8 cellular contexts compared by ENCODE assay signal in genomic region chr16:2003827-2004641, GRCh38. TPM values are rescaled to one million over a fixed set of nuclear protein-coding genes. Genes with fewer than 3 reads are reported as not detected.
DNase-seq lines count a peak whose midpoint lies in the region; ATAC-seq and TF ChIP-seq lines count a peak whose summit lies in the region.

No MANE protein-coding gene starts in this region.

- H3K4me3 ChIP-seq in fibroblast of villous mesenchyme (ENCODE audit: low read depth, low read length): no peak overlapping the region
- H3K4me3 ChIP-seq in neuronal stem cell (ENCODE audit: low read length in 2 of 2): peak overlapping the region; percentile 8 to 43

- whole genome bisulfite sequencing in neuronal stem cell (ENCODE audit: extremely low coverage in 2 of 2, insufficient read length in 2 of 2, insufficient replicate concordance in 1 of 2), 2 donors: no CpG with 5 or more reads among the region's 36 CpGs

- H3K4me2 ChIP-seq in neuronal stem cell (ENCODE audit: insufficient read depth, low read length, poor library complexity, severe bottlenecking): peak overlapping the region; percentile 67

- H3K36me3 ChIP-seq in neuronal stem cell (replicated peaks in 1 of 2; ENCODE audit: control insufficient read depth in 2 of 2, insufficient read depth in 2 of 2, low read length in 2 of 2): peaks cover 36 to 66% of the 10 kb centered on the region in 2 donors

- peak overlapping the region; percentile 98 for H3K27ac ChIP-seq in RWPE1
- H3K27ac ChIP-seq in neuronal stem cell (replicated peaks; ENCODE audit: low read length): peak overlapping the region; percentile 81
- H3K27ac ChIP-seq in substantia nigra (ENCODE audit: low read depth, low read length, poor library complexity, severe bottlenecking): no peak overlapping the region

- H2AK5ac ChIP-seq in neuronal stem cell (ENCODE audit: low read depth, low read length): peak overlapping the region; percentile 99

- H4K8ac ChIP-seq in neuronal stem cell (ENCODE audit: low read depth, low read length): no peak overlapping the region

- H3K4me1 ChIP-seq in neuronal stem cell (ENCODE audit: control insufficient read depth in 2 of 2, insufficient read depth in 1 of 2, low read depth in 1 of 2, low read length in 2 of 2): peaks cover 23 to 28% of the 10 kb centered on the region in 2 donors

- peak overlapping the region; percentile 86 for H3K9ac ChIP-seq in neuronal stem cell (ENCODE audit: low read depth, low read length, poor library complexity)

- peak overlapping the region; percentile 95 for H3K18ac ChIP-seq in neuronal stem cell (ENCODE audit: low read length)

- H3K9me3 ChIP-seq in neuronal stem cell (replicated peaks in 1 of 2; ENCODE audit: control insufficient read depth in 2 of 2, insufficient read depth in 1 of 2, low read depth in 1 of 2, low read length in 2 of 2): no peaks in the 10 kb centered on the region

- peak; percentile 88 for TF ChIP-seq CTCF in RWPE1 (conservative IDR thresholded peaks at IDR 0.05; ENCODE audit: low read depth)
- peak; percentile 98 for TF ChIP-seq CTCF in fibroblast of villous mesenchyme (IDR thresholded peaks at IDR 0.05; ENCODE audit: insufficient read depth, low read depth, low read length)

- peak overlapping the region; percentile 70 for H3K23ac ChIP-seq in neuronal stem cell (ENCODE audit: low read depth, low read length, poor library complexity)

- H2BK12ac ChIP-seq in neuronal stem cell (ENCODE audit: low read length): peak overlapping the region; percentile 58

- peak overlapping the region; percentile 53 for H4K91ac ChIP-seq in neuronal stem cell (ENCODE audit: low read depth, low read length, poor library complexity)

- POLR2A ChIA-PET in RWPE1 (lab: Yijun Ruan, JAX; ENCODE audit: low non-redundant PET): no interaction called here

- H2AFZ ChIP-seq in neuronal stem cell (ENCODE audit: low read length): peak overlapping the region; percentile 44

- H3K4ac ChIP-seq in neuronal stem cell (ENCODE audit: low read length): no peak overlapping the region

- peaks cover 49% of the 10 kb centered on the region for H3K79me1 ChIP-seq in neuronal stem cell (ENCODE audit: low read depth, low read length)

- peak overlapping the region; percentile 65 for H2BK15ac ChIP-seq in neuronal stem cell (ENCODE audit: low read length)

- peak overlapping the region; percentile 89 for H3K14ac ChIP-seq in neuronal stem cell (ENCODE audit: low read length)

- peak overlapping the region; percentile 97 for H2BK120ac ChIP-seq in neuronal stem cell (ENCODE audit: low read depth, low read length)

- peak; percentile 39 for ATAC-seq in GM19468 (IDR thresholded peaks at IDR 0.05; ENCODE audit: extremely low read depth, unreplicated experiment)

- CTCF ChIA-PET in RWPE1 (lab: Yijun Ruan, JAX): interaction anchor here (0.5 to 2.5 kb wide), 12 partner anchors 21 to 202 kb away, joined by 3 to 17 read pairs (median 4); no protein-coding TSS in a partner anchor

- DNase-seq in AML-193 (lab: John Stamatoyannopoulos, UW) (peak; percentile 82 to 85), M059J (ENCODE audit: low read depth) (peak; percentile 51), RWPE1 (ENCODE audit: low spot score) (peak; percentile 59), fibroblast of villous mesenchyme (ENCODE audit: low read depth) (peak; percentile 89), neuronal stem cell (ENCODE audit: low spot score) (peak; percentile 93), substantia nigra (lab: John Stamatoyannopoulos, UW) (peak in 45 of 49 donors; percentile 15 to 84 (median 61))
- peak; percentile 82 for DNase-seq in activated T-helper 9 cell treated with anti-CD3 and anti-CD28 coated beads, Interleukin-2, amount 50 U/mL, for 16 hours (ENCODE audit: low read depth)

- H2BK5ac ChIP-seq in neuronal stem cell (ENCODE audit: low read length): peak overlapping the region; percentile 94

- H3K27me3 ChIP-seq in neuronal stem cell (ENCODE audit: control insufficient read depth in 3 of 3, insufficient read depth in 3 of 3, low read depth in 1 of 3, low read length in 3 of 3): no peaks in the 10 kb centered on the region

RNA-seq across cellular contexts. Expression of gene ZNF598, which starts 5.6 kb away (rescaled TPM):
- 21.3 and 23.9 TPM in 2 replicates for total RNA-seq in M059J (2014; rRNA removed; shearing (Covaris generic))
- 23.5 and 27.6 TPM in 2 replicates for total RNA-seq in fibroblast of villous mesenchyme
- 21.3 TPM for polyA plus RNA-seq in neuronal stem cell (2013, experiment 1 of 2)
- 20.9 TPM for polyA plus RNA-seq in neuronal stem cell (2013, experiment 2 of 2)

RNA-seq across cellular contexts. Expression of gene SYNGR3, which starts 14.3 kb away (rescaled TPM):
- 3.4 and 7.1 TPM in 2 replicates for total RNA-seq in M059J (2014; rRNA removed; shearing (Covaris generic))
- total RNA-seq in fibroblast of villous mesenchyme: 1.6 and 2.6 TPM in 2 replicates
- 17.3 TPM for polyA plus RNA-seq in neuronal stem cell (2013, experiment 1 of 2)
- polyA plus RNA-seq in neuronal stem cell (2013, experiment 2 of 2): 17.9 TPM

RNA-seq across cellular contexts. Expression of gene NPW, which starts 15.6 kb away (rescaled TPM):
- total RNA-seq in M059J (2014; rRNA removed; shearing (Covaris generic)): 0.12 TPM in 1 of 2 replicates, not detected in the other
- 0.32 and 1.3 TPM in 2 replicates for total RNA-seq in fibroblast of villous mesenchyme
- polyA plus RNA-seq in neuronal stem cell (2013, experiment 1 of 2): 2.0 TPM
- polyA plus RNA-seq in neuronal stem cell (2013, experiment 2 of 2): 1.7 TPM

RNA-seq across cellular contexts. Expression of gene GFER, which starts 20.0 kb away (rescaled TPM):
- total RNA-seq in M059J (2014; rRNA removed; shearing (Covaris generic)): 11.7 and 21.0 TPM in 2 replicates
- 9.5 and 13.9 TPM in 2 replicates for total RNA-seq in fibroblast of villous mesenchyme
- polyA plus RNA-seq in neuronal stem cell (2013, experiment 1 of 2): 32.3 TPM
- polyA plus RNA-seq in neuronal stem cell (2013, experiment 2 of 2): 33.5 TPM

RNA-seq across cellular contexts. Expression of gene NHERF2, which starts 22.7 kb away (rescaled TPM):
- total RNA-seq in M059J (2014; rRNA removed; shearing (Covaris generic)): 143 and 175 TPM in 2 replicates
- total RNA-seq in fibroblast of villous mesenchyme: 52.7 and 59.3 TPM in 2 replicates
- polyA plus RNA-seq in neuronal stem cell (2013, experiment 1 of 2): 16.0 TPM
- polyA plus RNA-seq in neuronal stem cell (2013, experiment 2 of 2): 14.8 TPM
